ENCODE assay signal across 1 cellular context in genomic region chr3:185763347-185764010, GRCh38.
TF ChIP-seq lines count a peak whose summit lies in the region.

No MANE protein-coding gene starts in this region.

TF ChIP-seq in IMR-90, 13 proteins besides CTCF, POLR2A, EP300 and RAD21:
- TF ChIP-seq MAZ (IDR thresholded peaks at IDR 0.05; ENCODE audit: borderline replicate concordance, low read depth, low read length) (no peak), BHLHE40 (IDR thresholded peaks at IDR 0.05; ENCODE audit: low read depth, low read length) (no peak), MXI1 (IDR thresholded peaks at IDR 0.05; ENCODE audit: borderline replicate concordance, low read depth, low read length) (no peak), CHD1 (IDR thresholded peaks at IDR 0.05; ENCODE audit: low read depth, low read length) (no peak), RFX5 (IDR thresholded peaks at IDR 0.05; ENCODE audit: low read depth, low read length) (no peak), FOS (IDR thresholded peaks at IDR 0.05; ENCODE audit: low read depth, low read length) (no peak), ELK1 (IDR thresholded peaks at IDR 0.05; ENCODE audit: borderline replicate concordance, low read depth, low read length) (no peak)
